Comparison of ENCODE assay signal across 17 cellular contexts in genomic region chr2:60868589-60869273, GRCh38. TPM values are rescaled to one million over a fixed set of nuclear protein-coding genes. Genes with fewer than 3 reads are reported as not detected.
DNase-seq lines count a peak whose midpoint lies in the region; ATAC-seq and TF ChIP-seq lines count a peak whose summit lies in the region.
"Had no signal": no experiment of that assay in that cellular context is flagged by ENCODE, and none has a peak within 500 bp of the region (broad histone marks: within the 10 kb centered on the region; RNA-seq: fewer than 3 reads in every experiment).

No MANE protein-coding gene starts in this region.

- H3K27ac ChIP-seq in OCI-LY3 (ENCODE audit: low read length), result peak overlapping the region; percentile 44; the same call in 1 of the 2 replicates
- H3K27ac ChIP-seq in gastrocnemius medialis, result no peak overlapping the region
- H3K27ac ChIP-seq: epithelial cell of prostate, right atrium auricular region, SJCRH30 had no signal

- no peak overlapping the region for H2AFZ ChIP-seq in OCI-LY3 (ENCODE audit: low read depth, low read length)

- H3K27me3 ChIP-seq in OCI-LY3 (ENCODE audit: low read depth, low read length) (no peaks in the 10 kb centered on the region), gastrocnemius medialis (no peaks in the 10 kb centered on the region)
- H3K27me3 ChIP-seq: right atrium auricular region, SJCRH30 had no signal

- peaks cover 32% of the 10 kb centered on the region for H3K36me3 Mint-ChIP-seq in activated CD8-positive, alpha-beta memory T cell treated with anti-CD3 and anti-CD28 coated beads, Interleukin-2, amount 10 ng/mL, durations not matched to agents 7 days and 5 days
- H3K36me3 Mint-ChIP-seq in central memory CD8-positive, alpha-beta T cell (ENCODE audit: insufficient read depth), result no peaks in the 10 kb centered on the region
- peaks cover 11% of the 10 kb centered on the region for H3K36me3 Mint-ChIP-seq in stimulated activated memory B cell treated with anti-CD40 and anti-IgM and Interleukin-4, amounts not matched to agents 10 μg/mL and 1 μg/mL and 100 μg/mL, for 72 hours

- H3K36me3 ChIP-seq in OCI-LY3 (replicated peaks; ENCODE audit: low read depth, low read length), result peaks cover 6% of the 10 kb centered on the region
- H3K36me3 ChIP-seq in gastrocnemius medialis, result no peaks in the 10 kb centered on the region
- H3K36me3 ChIP-seq: right atrium auricular region, SJCRH30 had no signal

- TF ChIP-seq POLR2A in gastrocnemius medialis (IDR thresholded peaks at IDR 0.05), result no peak

- CTCF ChIA-PET in activated CD8-positive, alpha-beta memory T cell treated with anti-CD3 and anti-CD28 coated beads, Interleukin-2, amount 10 ng/mL, durations not matched to agents 7 days and 5 days (lab: Charles Lee), result interaction anchor here (1.1 to 1.8 kb wide), 3 partner anchors 49 to 138 kb away, joined by 3 to 7 read pairs (median 4); no protein-coding TSS in a partner anchor

- DNase-seq in activated CD8-positive, alpha-beta memory T cell treated with anti-CD3 and anti-CD28 coated beads, Interleukin-2, amount 10 ng/mL, durations not matched to agents 7 days and 5 days, result no peak
- no peak for DNase-seq in activated CD8-positive, alpha-beta memory T cell treated with anti-CD3 and anti-CD28 coated beads, Interleukin-2, amount 50 U/mL, for 48 hours
- DNase-seq in central memory CD8-positive, alpha-beta T cell (ENCODE audit: low spot score in 2 of 2), result no peak
- no peak for DNase-seq in gastrocnemius medialis
- no peak for DNase-seq in stimulated activated CD4-positive, alpha-beta T cell treated with anti-CD3 and anti-CD28 coated beads, Interleukin-1b, Interleukin-23, amount 100 ng/mL, for 48 hours
- DNase-seq: activated CD4-positive, alpha-beta memory T cell treated with anti-CD3 and anti-CD28 coated beads for 36 hours; activated effector memory CD4-positive, alpha-beta T cell treated with Interleukin-2 at 50 U/mL for 16 hours; cortex of kidney; GOT3; mammary epithelial cell; NCI-H1417; SJCRH30 had no signal

- TF ChIP-seq CTCF in OCI-LY3 (IDR thresholded peaks at IDR 0.05; ENCODE audit: low read depth, low read length) (no peak), gastrocnemius medialis (IDR thresholded peaks at IDR 0.05 in 4 of 5, conservative IDR thresholded peaks at IDR 0.05 in 1 of 5) (no peak)

- no peaks in the 10 kb centered on the region for H4K20me1 ChIP-seq in OCI-LY3 (ENCODE audit: insufficient read depth, low read length)

- H3K27ac Mint-ChIP-seq in activated CD8-positive, alpha-beta memory T cell treated with anti-CD3 and anti-CD28 coated beads, Interleukin-2, amount 10 ng/mL, durations not matched to agents 7 days and 5 days, result peak overlapping the region; percentile 85
- H3K27ac Mint-ChIP-seq in central memory CD8-positive, alpha-beta T cell (ENCODE audit: low read depth), result peak overlapping the region; percentile 96
- peak overlapping the region; percentile 96 for H3K27ac Mint-ChIP-seq in stimulated activated memory B cell treated with anti-CD40 and anti-IgM and Interleukin-4, amounts not matched to agents 10 μg/mL and 1 μg/mL and 100 μg/mL, for 72 hours

- no peak overlapping the region for H3K4me2 ChIP-seq in OCI-LY3 (ENCODE audit: low read length)

- H3K4me1 ChIP-seq in OCI-LY3 (ENCODE audit: low read length) (peaks cover 46% of the 10 kb centered on the region), gastrocnemius medialis (no peaks in the 10 kb centered on the region)
- H3K4me1 ChIP-seq: right atrium auricular region, SJCRH30 had no signal

- no peak for ATAC-seq in activated CD8-positive, alpha-beta memory T cell treated with anti-CD3 and anti-CD28 coated beads, Interleukin-2, amount 10 ng/mL, durations not matched to agents 7 days and 5 days
- ATAC-seq in central memory CD8-positive, alpha-beta T cell (replicated peaks; ENCODE audit: extremely low read depth, poor library complexity, severe bottlenecking), result no peak
- no peak for ATAC-seq in stimulated activated memory B cell treated with anti-CD40 and anti-IgM and Interleukin-4, amounts not matched to agents 10 μg/mL and 1 μg/mL and 100 μg/mL, for 72 hours
- ATAC-seq in HG02885 (IDR thresholded peaks at IDR 0.05; ENCODE audit: poor library complexity, unreplicated experiment), result no peak
- ATAC-seq in gastrocnemius medialis, result no peak

- H3K9ac ChIP-seq in OCI-LY3 (ENCODE audit: low read length), result no peak overlapping the region

- intact Hi-C loops in gastrocnemius medialis (cut with DNase I; ENCODE audit: low total_unique reads), result no loop called here

- no peaks in the 10 kb centered on the region for H3K79me2 ChIP-seq in OCI-LY3 (ENCODE audit: low read length)

- peaks cover 13% of the 10 kb centered on the region for H3K9me3 Mint-ChIP-seq in activated CD8-positive, alpha-beta memory T cell treated with anti-CD3 and anti-CD28 coated beads, Interleukin-2, amount 10 ng/mL, durations not matched to agents 7 days and 5 days (ENCODE audit: low read depth)
- peaks cover 13% of the 10 kb centered on the region for H3K9me3 Mint-ChIP-seq in central memory CD8-positive, alpha-beta T cell
- H3K9me3 Mint-ChIP-seq in stimulated activated memory B cell treated with anti-CD40 and anti-IgM and Interleukin-4, amounts not matched to agents 10 μg/mL and 1 μg/mL and 100 μg/mL, for 72 hours, result peaks cover 8% of the 10 kb centered on the region

- H3K27me3 Mint-ChIP-seq in activated CD8-positive, alpha-beta memory T cell treated with anti-CD3 and anti-CD28 coated beads, Interleukin-2, amount 10 ng/mL, durations not matched to agents 7 days and 5 days, result no peaks in the 10 kb centered on the region
- H3K27me3 Mint-ChIP-seq in central memory CD8-positive, alpha-beta T cell, result no peaks in the 10 kb centered on the region
- no peaks in the 10 kb centered on the region for H3K27me3 Mint-ChIP-seq in stimulated activated memory B cell treated with anti-CD40 and anti-IgM and Interleukin-4, amounts not matched to agents 10 μg/mL and 1 μg/mL and 100 μg/mL, for 72 hours
- H3K27me3 Mint-ChIP-seq: activated CD4-positive, alpha-beta memory T cell treated with anti-CD3 and anti-CD28 coated beads for 36 hours had no signal

- H3K4me3 ChIP-seq in OCI-LY3 (ENCODE audit: low read length), result no peak overlapping the region
- no peak overlapping the region for H3K4me3 ChIP-seq in gastrocnemius medialis
- H3K4me3 ChIP-seq: right atrium auricular region, SJCRH30 had no signal

- peaks cover 4% of the 10 kb centered on the region; the same call in 1 of the 2 replicates for H3K9me3 ChIP-seq in OCI-LY3 (ENCODE audit: insufficient read depth, low read length)
- H3K9me3 ChIP-seq in gastrocnemius medialis, result no peaks in the 10 kb centered on the region
- H3K9me3 ChIP-seq: right atrium auricular region had no signal

- in situ Hi-C loops in gastrocnemius medialis (cut with MboI; ENCODE audit: low sequenced_read_pairs in 4 of 4), result no loop called here

- H3K4me3 Mint-ChIP-seq in activated CD8-positive, alpha-beta memory T cell treated with anti-CD3 and anti-CD28 coated beads, Interleukin-2, amount 10 ng/mL, durations not matched to agents 7 days and 5 days, result no peak overlapping the region
- H3K4me3 Mint-ChIP-seq in central memory CD8-positive, alpha-beta T cell, result peak overlapping the region; percentile 32
- no peak overlapping the region for H3K4me3 Mint-ChIP-seq in stimulated activated memory B cell treated with anti-CD40 and anti-IgM and Interleukin-4, amounts not matched to agents 10 μg/mL and 1 μg/mL and 100 μg/mL, for 72 hours
- H3K4me3 Mint-ChIP-seq: activated CD4-positive, alpha-beta memory T cell treated with anti-CD3 and anti-CD28 coated beads for 36 hours had no signal

- peaks cover 26% of the 10 kb centered on the region for H3K4me1 Mint-ChIP-seq in activated CD8-positive, alpha-beta memory T cell treated with anti-CD3 and anti-CD28 coated beads, Interleukin-2, amount 10 ng/mL, durations not matched to agents 7 days and 5 days
- peaks cover 19% of the 10 kb centered on the region for H3K4me1 Mint-ChIP-seq in central memory CD8-positive, alpha-beta T cell
- H3K4me1 Mint-ChIP-seq in stimulated activated memory B cell treated with anti-CD40 and anti-IgM and Interleukin-4, amounts not matched to agents 10 μg/mL and 1 μg/mL and 100 μg/mL, for 72 hours, result peaks cover 52% of the 10 kb centered on the region

RNA-seq across cellular contexts. Expression of gene REL, which starts 12.6 kb away (rescaled TPM):
- 10 to 100 TPM; 22.1 to 31.9 TPM for total RNA-seq in activated CD8-positive, alpha-beta memory T cell treated with anti-CD3 and anti-CD28 coated beads, Interleukin-2, amount 10 ng/mL, durations not matched to agents 7 days and 5 days
- 1 to 10 TPM; 4.2 to 7.6 (median 5.4) TPM for total RNA-seq in gastrocnemius medialis
